ENCODE assay signal across 1 cellular context in the genomic region with DNA sequence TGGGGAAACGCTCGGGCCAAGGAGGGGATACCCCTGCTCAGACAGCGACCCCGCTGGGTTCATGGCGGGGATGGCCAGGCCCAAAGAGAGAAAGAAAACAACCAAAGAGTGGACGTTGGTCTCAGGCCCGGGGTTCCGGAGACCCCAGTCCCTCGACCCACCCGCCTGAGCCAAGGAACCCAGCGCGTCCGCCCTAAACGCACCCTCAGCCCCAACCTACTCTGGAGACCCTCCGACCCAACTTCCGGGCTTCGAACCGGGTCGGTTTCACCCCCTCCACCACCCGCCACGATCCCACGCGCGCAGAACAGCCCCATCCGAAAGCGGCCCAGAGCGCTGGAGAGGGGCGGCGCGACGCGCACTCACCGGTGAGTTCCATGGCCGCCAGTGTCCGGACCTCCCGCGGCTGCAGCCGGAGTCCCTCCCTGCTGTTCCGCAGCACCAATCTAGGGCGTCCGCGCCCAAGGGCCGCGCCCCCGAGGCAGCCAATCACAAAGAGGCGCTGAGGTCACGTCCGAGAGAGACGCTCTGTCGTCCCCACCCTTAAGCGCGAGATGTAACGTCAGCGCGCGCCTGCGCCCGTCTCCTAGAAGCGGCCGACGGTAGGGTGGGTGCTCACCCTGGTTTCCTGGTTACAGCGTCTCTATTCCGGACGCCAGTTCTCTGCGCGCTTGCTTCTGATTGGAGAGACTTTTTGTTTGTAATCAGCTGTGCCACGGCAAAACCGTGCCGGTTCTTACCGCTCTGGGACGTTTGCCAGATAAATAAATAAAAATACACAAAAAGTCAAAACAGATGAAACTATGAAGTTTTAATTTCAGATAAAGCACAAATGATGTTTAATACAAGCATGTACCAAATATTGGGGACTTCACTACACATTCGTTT.
TF ChIP-seq lines count a peak whose summit lies in the region.

A gene with protein sequence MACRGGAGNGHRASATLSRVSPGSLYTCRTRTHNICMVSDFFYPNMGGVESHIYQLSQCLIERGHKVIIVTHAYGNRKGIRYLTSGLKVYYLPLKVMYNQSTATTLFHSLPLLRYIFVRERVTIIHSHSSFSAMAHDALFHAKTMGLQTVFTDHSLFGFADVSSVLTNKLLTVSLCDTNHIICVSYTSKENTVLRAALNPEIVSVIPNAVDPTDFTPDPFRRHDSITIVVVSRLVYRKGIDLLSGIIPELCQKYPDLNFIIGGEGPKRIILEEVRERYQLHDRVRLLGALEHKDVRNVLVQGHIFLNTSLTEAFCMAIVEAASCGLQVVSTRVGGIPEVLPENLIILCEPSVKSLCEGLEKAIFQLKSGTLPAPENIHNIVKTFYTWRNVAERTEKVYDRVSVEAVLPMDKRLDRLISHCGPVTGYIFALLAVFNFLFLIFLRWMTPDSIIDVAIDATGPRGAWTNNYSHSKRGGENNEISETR (minus strand): TSS at position 389 of the 888 bp plus-strand sequence. CDS start 3,593 bp downstream, outside the sequence.

TF ChIP-seq in K562, 482 proteins besides CTCF, POLR2A, EP300 and RAD21 (continued from another document and continues in another):
- TF ChIP-seq, protein P1, sequence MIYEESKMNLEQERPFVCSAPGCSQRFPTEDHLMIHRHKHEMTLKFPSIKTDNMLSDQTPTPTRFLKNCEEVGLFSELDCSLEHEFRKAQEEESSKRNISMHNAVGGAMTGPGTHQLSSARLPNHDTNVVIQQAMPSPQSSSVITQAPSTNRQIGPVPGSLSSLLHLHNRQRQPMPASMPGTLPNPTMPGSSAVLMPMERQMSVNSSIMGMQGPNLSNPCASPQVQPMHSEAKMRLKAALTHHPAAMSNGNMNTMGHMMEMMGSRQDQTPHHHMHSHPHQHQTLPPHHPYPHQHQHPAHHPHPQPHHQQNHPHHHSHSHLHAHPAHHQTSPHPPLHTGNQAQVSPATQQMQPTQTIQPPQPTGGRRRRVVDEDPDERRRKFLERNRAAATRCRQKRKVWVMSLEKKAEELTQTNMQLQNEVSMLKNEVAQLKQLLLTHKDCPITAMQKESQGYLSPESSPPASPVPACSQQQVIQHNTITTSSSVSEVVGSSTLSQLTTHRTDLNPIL (CRISPR knock-in tag; IDR thresholded peaks at IDR 0.05), result no peak
- TF ChIP-seq MTA1 (IDR thresholded peaks at IDR 0.05; ENCODE audit: borderline replicate concordance), result peak; percentile 92
- TF ChIP-seq NR2C2 (CRISPR knock-in tag; IDR thresholded peaks at IDR 0.05), result no peak
- TF ChIP-seq NR2C2 (tag; IDR thresholded peaks at IDR 0.05), result peak; percentile 76
- TF ChIP-seq TAF1 (IDR thresholded peaks at IDR 0.05; ENCODE audit: control insufficient read depth, extremely low read depth, insufficient read depth, low read length, severe bottlenecking), result peak; percentile 72
- TF ChIP-seq NONO (IDR thresholded peaks at IDR 0.05; ENCODE audit: low read depth in 2 of 2, low read length in 1 of 2), result 0 out of 4 replicates have a peak, but pooled peaks of 1 of the 2 experiments have one; percentile 28
- peak; percentile 31; the same call in 1 of the 2 replicates for TF ChIP-seq SMARCE1 (IDR thresholded peaks at IDR 0.05)
- TF ChIP-seq, protein P2, sequence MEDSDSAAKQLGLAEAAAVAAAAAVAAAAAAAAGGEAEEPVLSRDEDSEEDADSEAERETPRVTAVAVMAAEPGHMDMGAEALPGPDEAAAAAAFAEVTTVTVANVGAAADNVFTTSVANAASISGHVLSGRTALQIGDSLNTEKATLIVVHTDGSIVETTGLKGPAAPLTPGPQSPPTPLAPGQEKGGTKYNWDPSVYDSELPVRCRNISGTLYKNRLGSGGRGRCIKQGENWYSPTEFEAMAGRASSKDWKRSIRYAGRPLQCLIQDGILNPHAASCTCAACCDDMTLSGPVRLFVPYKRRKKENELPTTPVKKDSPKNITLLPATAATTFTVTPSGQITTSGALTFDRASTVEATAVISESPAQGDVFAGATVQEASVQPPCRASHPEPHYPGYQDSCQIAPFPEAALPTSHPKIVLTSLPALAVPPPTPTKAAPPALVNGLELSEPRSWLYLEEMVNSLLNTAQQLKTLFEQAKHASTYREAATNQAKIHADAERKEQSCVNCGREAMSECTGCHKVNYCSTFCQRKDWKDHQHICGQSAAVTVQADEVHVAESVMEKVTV (CRISPR knock-in tag; IDR thresholded peaks at IDR 0.05), result no peak
- TF ChIP-seq JUND (IDR thresholded peaks at IDR 0.05; ENCODE audit: borderline replicate concordance, low read depth, low read length), result peak; percentile 63
- peak; percentile 44; the same call in 1 of the 3 replicates for TF ChIP-seq JUND (tag; IDR thresholded peaks at IDR 0.05; ENCODE audit: borderline replicate concordance, low read depth, low read length)
- TF ChIP-seq SUPT5H (IDR thresholded peaks at IDR 0.05), result peak; percentile 91
- TF ChIP-seq, protein P3, sequence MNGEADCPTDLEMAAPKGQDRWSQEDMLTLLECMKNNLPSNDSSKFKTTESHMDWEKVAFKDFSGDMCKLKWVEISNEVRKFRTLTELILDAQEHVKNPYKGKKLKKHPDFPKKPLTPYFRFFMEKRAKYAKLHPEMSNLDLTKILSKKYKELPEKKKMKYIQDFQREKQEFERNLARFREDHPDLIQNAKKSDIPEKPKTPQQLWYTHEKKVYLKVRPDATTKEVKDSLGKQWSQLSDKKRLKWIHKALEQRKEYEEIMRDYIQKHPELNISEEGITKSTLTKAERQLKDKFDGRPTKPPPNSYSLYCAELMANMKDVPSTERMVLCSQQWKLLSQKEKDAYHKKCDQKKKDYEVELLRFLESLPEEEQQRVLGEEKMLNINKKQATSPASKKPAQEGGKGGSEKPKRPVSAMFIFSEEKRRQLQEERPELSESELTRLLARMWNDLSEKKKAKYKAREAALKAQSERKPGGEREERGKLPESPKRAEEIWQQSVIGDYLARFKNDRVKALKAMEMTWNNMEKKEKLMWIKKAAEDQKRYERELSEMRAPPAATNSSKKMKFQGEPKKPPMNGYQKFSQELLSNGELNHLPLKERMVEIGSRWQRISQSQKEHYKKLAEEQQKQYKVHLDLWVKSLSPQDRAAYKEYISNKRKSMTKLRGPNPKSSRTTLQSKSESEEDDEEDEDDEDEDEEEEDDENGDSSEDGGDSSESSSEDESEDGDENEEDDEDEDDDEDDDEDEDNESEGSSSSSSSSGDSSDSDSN (IDR thresholded peaks at IDR 0.05; ENCODE audit: borderline replicate concordance in 1 of 2, low read depth in 2 of 2, low read length in 2 of 2), result no peak
- no peak for TF ChIP-seq SRSF7 (optimal IDR thresholded peaks at IDR 0.05; ENCODE audit: low read depth, low read length)
- TF ChIP-seq EWSR1 (IDR thresholded peaks at IDR 0.05; ENCODE audit: borderline replicate concordance, low read depth, partially characterized antibody), result no peak
- TF ChIP-seq HNRNPLL (IDR thresholded peaks at IDR 0.05; ENCODE audit: low read depth, low read length, poor library complexity, severe bottlenecking), result peak; percentile 93
- no peak for TF ChIP-seq ZNF184 (CRISPR knock-in tag; IDR thresholded peaks at IDR 0.05)
- TF ChIP-seq CREB1 (IDR thresholded peaks at IDR 0.05), result peak; percentile 94
- TF ChIP-seq CREB1 (CRISPR knock-in tag; IDR thresholded peaks at IDR 0.05), result peak; percentile 88
- TF ChIP-seq, protein P4, sequence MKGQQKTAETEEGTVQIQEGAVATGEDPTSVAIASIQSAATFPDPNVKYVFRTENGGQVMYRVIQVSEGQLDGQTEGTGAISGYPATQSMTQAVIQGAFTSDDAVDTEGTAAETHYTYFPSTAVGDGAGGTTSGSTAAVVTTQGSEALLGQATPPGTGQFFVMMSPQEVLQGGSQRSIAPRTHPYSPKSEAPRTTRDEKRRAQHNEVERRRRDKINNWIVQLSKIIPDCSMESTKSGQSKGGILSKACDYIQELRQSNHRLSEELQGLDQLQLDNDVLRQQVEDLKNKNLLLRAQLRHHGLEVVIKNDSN (CRISPR knock-in tag; IDR thresholded peaks at IDR 0.05), result peak; percentile 62; the same call in 1 of the 2 replicates
- TF ChIP-seq, protein P5, sequence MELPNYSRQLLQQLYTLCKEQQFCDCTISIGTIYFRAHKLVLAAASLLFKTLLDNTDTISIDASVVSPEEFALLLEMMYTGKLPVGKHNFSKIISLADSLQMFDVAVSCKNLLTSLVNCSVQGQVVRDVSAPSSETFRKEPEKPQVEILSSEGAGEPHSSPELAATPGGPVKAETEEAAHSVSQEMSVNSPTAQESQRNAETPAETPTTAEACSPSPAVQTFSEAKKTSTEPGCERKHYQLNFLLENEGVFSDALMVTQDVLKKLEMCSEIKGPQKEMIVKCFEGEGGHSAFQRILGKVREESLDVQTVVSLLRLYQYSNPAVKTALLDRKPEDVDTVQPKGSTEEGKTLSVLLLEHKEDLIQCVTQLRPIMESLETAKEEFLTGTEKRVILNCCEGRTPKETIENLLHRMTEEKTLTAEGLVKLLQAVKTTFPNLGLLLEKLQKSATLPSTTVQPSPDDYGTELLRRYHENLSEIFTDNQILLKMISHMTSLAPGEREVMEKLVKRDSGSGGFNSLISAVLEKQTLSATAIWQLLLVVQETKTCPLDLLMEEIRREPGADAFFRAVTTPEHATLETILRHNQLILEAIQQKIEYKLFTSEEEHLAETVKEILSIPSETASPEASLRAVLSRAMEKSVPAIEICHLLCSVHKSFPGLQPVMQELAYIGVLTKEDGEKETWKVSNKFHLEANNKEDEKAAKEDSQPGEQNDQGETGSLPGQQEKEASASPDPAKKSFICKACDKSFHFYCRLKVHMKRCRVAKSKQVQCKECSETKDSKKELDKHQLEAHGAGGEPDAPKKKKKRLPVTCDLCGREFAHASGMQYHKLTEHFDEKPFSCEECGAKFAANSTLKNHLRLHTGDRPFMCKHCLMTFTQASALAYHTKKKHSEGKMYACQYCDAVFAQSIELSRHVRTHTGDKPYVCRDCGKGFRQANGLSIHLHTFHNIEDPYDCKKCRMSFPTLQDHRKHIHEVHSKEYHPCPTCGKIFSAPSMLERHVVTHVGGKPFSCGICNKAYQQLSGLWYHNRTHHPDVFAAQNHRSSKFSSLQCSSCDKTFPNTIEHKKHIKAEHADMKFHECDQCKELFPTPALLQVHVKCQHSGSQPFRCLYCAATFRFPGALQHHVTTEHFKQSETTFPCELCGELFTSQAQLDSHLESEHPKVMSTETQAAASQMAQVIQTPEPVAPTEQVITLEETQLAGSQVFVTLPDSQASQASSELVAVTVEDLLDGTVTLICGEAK (IDR thresholded peaks at IDR 0.05), result 0 out of 2 replicates have a peak, but pooled peaks have one; percentile 27
- TF ChIP-seq, protein P5 (CRISPR knock-in tag; IDR thresholded peaks at IDR 0.05), result no peak
- TF ChIP-seq ZNF143 (CRISPR knock-in tag; IDR thresholded peaks at IDR 0.05), result no peak
- peak; percentile 94 for TF ChIP-seq CTBP1 (IDR thresholded peaks at IDR 0.05; ENCODE audit: borderline replicate concordance)
- TF ChIP-seq FOXK2 (conservative IDR thresholded peaks at IDR 0.05 in 1 of 2, IDR thresholded peaks at IDR 0.05 in 1 of 2; ENCODE audit: low read depth in 2 of 2), result peak in 1 of 2 experiments; percentile 67; a peak in 2 of 4 replicates
- TF ChIP-seq SOX6 (IDR thresholded peaks at IDR 0.05), result peak; percentile 26; the same call in 1 of the 2 replicates
- no peak for TF ChIP-seq RBM39 (optimal IDR thresholded peaks at IDR 0.05; ENCODE audit: low read depth, low read length)
- no peak for TF ChIP-seq CHD1 (IDR thresholded peaks at IDR 0.05; ENCODE audit: low read length)
- peak; percentile 64 for TF ChIP-seq SAP30 (IDR thresholded peaks at IDR 0.05; ENCODE audit: borderline replicate concordance, insufficient read depth, low read depth, low read length, poor library complexity, severe bottlenecking)
- TF ChIP-seq, protein P6, sequence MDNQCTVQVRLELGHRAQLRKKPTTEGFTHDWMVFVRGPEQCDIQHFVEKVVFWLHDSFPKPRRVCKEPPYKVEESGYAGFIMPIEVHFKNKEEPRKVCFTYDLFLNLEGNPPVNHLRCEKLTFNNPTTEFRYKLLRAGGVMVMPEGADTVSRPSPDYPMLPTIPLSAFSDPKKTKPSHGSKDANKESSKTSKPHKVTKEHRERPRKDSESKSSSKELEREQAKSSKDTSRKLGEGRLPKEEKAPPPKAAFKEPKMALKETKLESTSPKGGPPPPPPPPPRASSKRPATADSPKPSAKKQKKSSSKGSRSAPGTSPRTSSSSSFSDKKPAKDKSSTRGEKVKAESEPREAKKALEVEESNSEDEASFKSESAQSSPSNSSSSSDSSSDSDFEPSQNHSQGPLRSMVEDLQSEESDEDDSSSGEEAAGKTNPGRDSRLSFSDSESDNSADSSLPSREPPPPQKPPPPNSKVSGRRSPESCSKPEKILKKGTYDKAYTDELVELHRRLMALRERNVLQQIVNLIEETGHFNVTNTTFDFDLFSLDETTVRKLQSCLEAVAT (IDR thresholded peaks at IDR 0.05), result no peak
- TF ChIP-seq, protein P7, sequence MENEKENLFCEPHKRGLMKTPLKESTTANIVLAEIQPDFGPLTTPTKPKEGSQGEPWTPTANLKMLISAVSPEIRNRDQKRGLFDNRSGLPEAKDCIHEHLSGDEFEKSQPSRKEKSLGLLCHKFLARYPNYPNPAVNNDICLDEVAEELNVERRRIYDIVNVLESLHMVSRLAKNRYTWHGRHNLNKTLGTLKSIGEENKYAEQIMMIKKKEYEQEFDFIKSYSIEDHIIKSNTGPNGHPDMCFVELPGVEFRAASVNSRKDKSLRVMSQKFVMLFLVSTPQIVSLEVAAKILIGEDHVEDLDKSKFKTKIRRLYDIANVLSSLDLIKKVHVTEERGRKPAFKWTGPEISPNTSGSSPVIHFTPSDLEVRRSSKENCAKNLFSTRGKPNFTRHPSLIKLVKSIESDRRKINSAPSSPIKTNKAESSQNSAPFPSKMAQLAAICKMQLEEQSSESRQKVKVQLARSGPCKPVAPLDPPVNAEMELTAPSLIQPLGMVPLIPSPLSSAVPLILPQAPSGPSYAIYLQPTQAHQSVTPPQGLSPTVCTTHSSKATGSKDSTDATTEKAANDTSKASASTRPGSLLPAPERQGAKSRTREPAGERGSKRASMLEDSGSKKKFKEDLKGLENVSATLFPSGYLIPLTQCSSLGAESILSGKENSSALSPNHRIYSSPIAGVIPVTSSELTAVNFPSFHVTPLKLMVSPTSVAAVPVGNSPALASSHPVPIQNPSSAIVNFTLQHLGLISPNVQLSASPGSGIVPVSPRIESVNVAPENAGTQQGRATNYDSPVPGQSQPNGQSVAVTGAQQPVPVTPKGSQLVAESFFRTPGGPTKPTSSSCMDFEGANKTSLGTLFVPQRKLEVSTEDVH (IDR thresholded peaks at IDR 0.05; ENCODE audit: low read depth, partially characterized antibody), result no peak
